Comparison of ENCODE assay signal across 14 cellular contexts in the genomic region with DNA sequence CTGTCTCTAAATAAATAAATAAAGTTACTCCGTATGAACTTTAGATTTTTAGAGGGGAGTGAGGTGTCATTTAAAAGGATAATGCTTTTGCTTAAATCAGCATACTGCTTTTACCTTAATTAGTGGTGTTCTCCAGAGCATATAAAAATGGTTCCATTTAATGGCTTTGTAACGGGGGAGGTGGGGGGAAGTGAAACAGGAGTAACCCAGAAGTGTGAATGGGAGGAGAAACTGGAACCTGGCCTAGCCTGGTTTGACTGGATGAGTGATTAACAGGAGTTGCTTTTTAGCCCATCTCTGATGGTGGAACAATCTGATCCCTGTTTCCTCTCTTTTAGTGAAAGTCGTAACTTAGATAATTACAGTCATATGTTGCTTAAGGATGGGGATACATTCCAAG. TPM values are rescaled to one million over a fixed set of nuclear protein-coding genes. Genes with fewer than 3 reads are reported as not detected.
A peak's percentile ranks its signal among the peaks of the same experiment; 100 is the strongest.
DNase-seq lines count a peak whose midpoint lies in the region; ATAC-seq, FAIRE-seq and TF ChIP-seq lines count a peak whose summit lies in the region.
"Had no signal": no experiment of that assay in that cellular context is flagged by ENCODE, and none has a peak within 500 bp of the region (broad histone marks: within the 10 kb centered on the region; RNA-seq: fewer than 3 reads in every experiment).

No MANE protein-coding gene starts in this region.

- H3K36me3 ChIP-seq in Peyer's patch = peaks cover 0 to 19% (median 0%) of the 10 kb centered on the region in 3 donors
- H3K36me3 ChIP-seq in suprapubic skin = peaks cover 21% of the 10 kb centered on the region
- peaks cover 0 to 13% (median 0%) of the 10 kb centered on the region in 3 donors for H3K36me3 ChIP-seq in pancreas

- H3K27ac ChIP-seq in Peyer's patch (peak overlapping the region in 3 of 4 donors; percentile 95 to 98 (median 98)), suprapubic skin (peak overlapping the region; percentile 97), pancreas (peak overlapping the region in 2 of 4 donors; percentile 89 to 90)

- DNase-seq in activated CD8-positive, alpha-beta memory T cell treated with anti-CD3 and anti-CD28 coated beads, Interleukin-2, amount 10 ng/mL, durations not matched to agents 7 days and 5 days = no peak
- no peak for DNase-seq in activated CD8-positive, alpha-beta memory T cell treated with anti-CD3 and anti-CD28 coated beads, Interleukin-2, amount 50 U/mL, for 48 hours
- no peak for DNase-seq in Peyer's patch
- no peak for DNase-seq in glutamatergic neuron
- DNase-seq in suprapubic skin (ENCODE audit: low spot score in 2 of 2) = no peak
- DNase-seq in DMS 273 treated with DMSO at 0.1 percent for 48 hours (lab: John Stamatoyannopoulos, UW) = no peak
- no peak for DNase-seq in HCEC 1CT
- no peak for DNase-seq in pancreas
- DNase-seq: aorta, C1 segment of cervical spinal cord, NCI-H1048 had no signal

- H3K4me3 ChIP-seq in Peyer's patch = peak overlapping the region in 2 of 4 donors; percentile 84 to 96
- no peak overlapping the region for H3K4me3 ChIP-seq in suprapubic skin
- no peak overlapping the region for H3K4me3 ChIP-seq in pancreas

- no peaks in the 10 kb centered on the region for H3K9me3 Mint-ChIP-seq in activated CD8-positive, alpha-beta memory T cell treated with anti-CD3 and anti-CD28 coated beads, Interleukin-2, amount 10 ng/mL, durations not matched to agents 7 days and 5 days (ENCODE audit: low read depth)
- peaks cover 8% of the 10 kb centered on the region for H3K9me3 Mint-ChIP-seq in glutamatergic neuron (ENCODE audit: unreplicated experiment)

- TF ChIP-seq POLR2A in Peyer's patch (IDR thresholded peaks at IDR 0.05) (no peak), suprapubic skin (IDR thresholded peaks at IDR 0.05) (no peak)

- H3K27me3 ChIP-seq in Peyer's patch (no peaks in the 10 kb centered on the region), suprapubic skin (no peaks in the 10 kb centered on the region), pancreas (no peaks in the 10 kb centered on the region)
- H3K27me3 ChIP-seq: gastroesophageal sphincter, right atrium auricular region had no signal

- H3K9me3 ChIP-seq in Peyer's patch (no peaks in the 10 kb centered on the region), suprapubic skin (no peaks in the 10 kb centered on the region), pancreas (no peaks in the 10 kb centered on the region)
- H3K9me3 ChIP-seq: gastroesophageal sphincter, right atrium auricular region had no signal

- peaks cover 10% of the 10 kb centered on the region for H3K27me3 Mint-ChIP-seq in activated CD8-positive, alpha-beta memory T cell treated with anti-CD3 and anti-CD28 coated beads, Interleukin-2, amount 10 ng/mL, durations not matched to agents 7 days and 5 days
- peaks cover 3% of the 10 kb centered on the region for H3K27me3 Mint-ChIP-seq in glutamatergic neuron (ENCODE audit: unreplicated experiment)

- H3K4me3 Mint-ChIP-seq in activated CD8-positive, alpha-beta memory T cell treated with anti-CD3 and anti-CD28 coated beads, Interleukin-2, amount 10 ng/mL, durations not matched to agents 7 days and 5 days = peak overlapping the region; percentile 87
- peak overlapping the region; percentile 78 for H3K4me3 Mint-ChIP-seq in glutamatergic neuron (ENCODE audit: unreplicated experiment)

- FAIRE-seq in pancreas (lab: Jason Lieb, UNC) = no peak

- intact Hi-C loops in pancreas (cut with DNase I) = no loop called here

- WGBS in suprapubic skin = 61% methylated on average over 3 of the region's 3 CpGs
- 41 to 42% methylated on average over 3 of the region's 3 CpGs for WGBS in pancreas, 2 donors

- H3K4me1 ChIP-seq in Peyer's patch = peaks cover 0 to 26% (median 9%) of the 10 kb centered on the region in 4 donors
- peaks cover 47% of the 10 kb centered on the region for H3K4me1 ChIP-seq in suprapubic skin
- H3K4me1 ChIP-seq in pancreas = peaks cover 30 to 40% (median 32%) of the 10 kb centered on the region in 3 donors

- H3K36me3 Mint-ChIP-seq in activated CD8-positive, alpha-beta memory T cell treated with anti-CD3 and anti-CD28 coated beads, Interleukin-2, amount 10 ng/mL, durations not matched to agents 7 days and 5 days = peaks cover 28% of the 10 kb centered on the region
- no peaks in the 10 kb centered on the region for H3K36me3 Mint-ChIP-seq in glutamatergic neuron (ENCODE audit: unreplicated experiment)

- H3K4me1 Mint-ChIP-seq in activated CD8-positive, alpha-beta memory T cell treated with anti-CD3 and anti-CD28 coated beads, Interleukin-2, amount 10 ng/mL, durations not matched to agents 7 days and 5 days = peaks cover 53% of the 10 kb centered on the region
- H3K4me1 Mint-ChIP-seq in glutamatergic neuron (ENCODE audit: low read depth, unreplicated experiment) = peaks cover 11% of the 10 kb centered on the region

- peak overlapping the region; percentile 100 for H3K27ac Mint-ChIP-seq in activated CD8-positive, alpha-beta memory T cell treated with anti-CD3 and anti-CD28 coated beads, Interleukin-2, amount 10 ng/mL, durations not matched to agents 7 days and 5 days
- H3K27ac Mint-ChIP-seq in glutamatergic neuron (ENCODE audit: unreplicated experiment) = no peak overlapping the region

- TF ChIP-seq CTCF in Peyer's patch (IDR thresholded peaks at IDR 0.05) = no peak
- no peak for TF ChIP-seq CTCF in glutamatergic neuron (IDR thresholded peaks at IDR 0.05; ENCODE audit: partially characterized antibody, unreplicated experiment)
- no peak for TF ChIP-seq CTCF in suprapubic skin (IDR thresholded peaks at IDR 0.05)
- TF ChIP-seq CTCF in pancreas (IDR thresholded peaks at IDR 0.05) = no peak

- no peak for ATAC-seq in activated CD8-positive, alpha-beta memory T cell treated with anti-CD3 and anti-CD28 coated beads, Interleukin-2, amount 10 ng/mL, durations not matched to agents 7 days and 5 days
- ATAC-seq in pancreas = no peak
- ATAC-seq: gastroesophageal sphincter had no signal

- no peak for TF ChIP-seq EP300 in suprapubic skin (IDR thresholded peaks at IDR 0.05)

- CTCF ChIA-PET in activated CD8-positive, alpha-beta memory T cell treated with anti-CD3 and anti-CD28 coated beads, Interleukin-2, amount 10 ng/mL, durations not matched to agents 7 days and 5 days (lab: Charles Lee) = interaction anchor here (0.8 to 1.1 kb wide), 3 partner anchors 13 to 156 kb away, joined by 3 to 7 read pairs (median 3); no protein-coding TSS in a partner anchor

RNA-seq across cellular contexts. Expression of a gene that starts 1.6 kb away (rescaled TPM):
- total RNA-seq in activated CD8-positive, alpha-beta memory T cell treated with anti-CD3 and anti-CD28 coated beads, Interleukin-2, amount 10 ng/mL, durations not matched to agents 7 days and 5 days = 100 to 1,000 TPM; 141 to 176 TPM
- total RNA-seq in Peyer's patch (100 to 1,000 TPM; 283 to 798 (median 653) TPM), glutamatergic neuron (ENCODE audit: unreplicated experiment) (123 TPM), suprapubic skin (10 to 100 TPM; 58.4 to 79.9 (median 69.5) TPM), pancreas (100 to 1,000 TPM in 3 of 6 donors, 10 to 100 TPM in 3; 66.4 to 196 (median 101) TPM)
- polyA plus RNA-seq in pancreas = 10 to 100 TPM; 65.7 to 94.6 TPM

RNA-seq across cellular contexts. Expression of a gene that starts 36.5 kb away (rescaled TPM):
- total RNA-seq in activated CD8-positive, alpha-beta memory T cell treated with anti-CD3 and anti-CD28 coated beads, Interleukin-2, amount 10 ng/mL, durations not matched to agents 7 days and 5 days = under 1 TPM in 1 of 2 experiments, not detected in 1; 0.28 TPM
- total RNA-seq in Peyer's patch = under 1 TPM in 1 of 4 donors, not detected in 3; 0.53 TPM
- 0.27 TPM for total RNA-seq in glutamatergic neuron (ENCODE audit: unreplicated experiment)
- total RNA-seq in suprapubic skin = 1 to 10 TPM in 1 of 4 donors, under 1 TPM in 2, not detected in 1; 0.21 to 1.1 (median 0.97) TPM
- total RNA-seq in pancreas = under 1 TPM in 4 of 6 donors, not detected in 2; 0.09 to 0.35 (median 0.20) TPM
- polyA plus RNA-seq in pancreas = under 1 TPM; 0.14 to 0.84 TPM
- total RNA-seq: right atrium auricular region had no signal

RNA-seq across cellular contexts. Expression of a gene that starts 40.7 kb away (rescaled TPM):
- total RNA-seq in activated CD8-positive, alpha-beta memory T cell treated with anti-CD3 and anti-CD28 coated beads, Interleukin-2, amount 10 ng/mL, durations not matched to agents 7 days and 5 days = not detected
- total RNA-seq in Peyer's patch (under 1 TPM in 2 of 4 donors, not detected in 2; 0.70 to 0.83 TPM), glutamatergic neuron (ENCODE audit: unreplicated experiment) (not detected), suprapubic skin (1 to 10 TPM; 1.8 to 4.1 (median 3.5) TPM), pancreas (under 1 TPM in 2 of 6 donors, not detected in 4; 0.16 to 0.25 TPM)
- under 1 TPM in 1 of 2 donors, not detected in 1; 0.12 TPM for polyA plus RNA-seq in pancreas
- total RNA-seq: aorta; T-helper 2 cell treated with Interferon-gamma antibody and Interleukin-4, amounts not matched to agents 100 ng/mL and 5 ng/mL, for 36 hours had no signal
